ENCODE assay signal across 16 cellular contexts in genomic region chr13:42078113-42078769, GRCh38. TPM values are rescaled to one million over a fixed set of nuclear protein-coding genes. Genes with fewer than 3 reads are reported as not detected.
DNase-seq lines count a peak whose midpoint lies in the region; ATAC-seq and TF ChIP-seq lines count a peak whose summit lies in the region.
"Had no signal": no experiment of that assay in that cellular context is flagged by ENCODE, and none has a peak within 500 bp of the region (broad histone marks: within the 10 kb centered on the region; RNA-seq: fewer than 3 reads in every experiment).

No MANE protein-coding gene starts in this region.

- H3K9me3 Mint-ChIP-seq in mesothelial cell of epicardium: peaks cover 16% of the 10 kb centered on the region
- no peaks in the 10 kb centered on the region for H3K9me3 Mint-ChIP-seq in activated naive CD4-positive, alpha-beta T cell treated with anti-CD3 and anti-CD28 coated beads, Interleukin-2, amount 10 ng/mL, durations not matched to agents 7 days and 5 days

- H3K4me1 Mint-ChIP-seq in mesothelial cell of epicardium: peaks cover 23% of the 10 kb centered on the region
- no peaks in the 10 kb centered on the region for H3K4me1 Mint-ChIP-seq in activated naive CD4-positive, alpha-beta T cell treated with anti-CD3 and anti-CD28 coated beads, Interleukin-2, amount 10 ng/mL, durations not matched to agents 7 days and 5 days

- peaks cover 11% of the 10 kb centered on the region for H3K36me3 Mint-ChIP-seq in mesothelial cell of epicardium
- peaks cover 15% of the 10 kb centered on the region for H3K36me3 Mint-ChIP-seq in activated naive CD4-positive, alpha-beta T cell treated with anti-CD3 and anti-CD28 coated beads, Interleukin-2, amount 10 ng/mL, durations not matched to agents 7 days and 5 days

- H3K4me3 Mint-ChIP-seq in mesothelial cell of epicardium: no peak overlapping the region
- no peak overlapping the region for H3K4me3 Mint-ChIP-seq in activated naive CD4-positive, alpha-beta T cell treated with anti-CD3 and anti-CD28 coated beads, Interleukin-2, amount 10 ng/mL, durations not matched to agents 7 days and 5 days
- H3K4me3 Mint-ChIP-seq: dendritic cell treated with granulocyte-macrophage colony-stimulating factor and Interleukin-4, amounts not matched to agents 40 ng/mL and 50 ng/mL, for 4 days had no signal

- no peaks in the 10 kb centered on the region for H3K27me3 Mint-ChIP-seq in mesothelial cell of epicardium (ENCODE audit: low read depth)
- H3K27me3 Mint-ChIP-seq in activated naive CD4-positive, alpha-beta T cell treated with anti-CD3 and anti-CD28 coated beads, Interleukin-2, amount 10 ng/mL, durations not matched to agents 7 days and 5 days: no peaks in the 10 kb centered on the region
- H3K27me3 Mint-ChIP-seq: dendritic cell treated with granulocyte-macrophage colony-stimulating factor and Interleukin-4, amounts not matched to agents 40 ng/mL and 50 ng/mL, for 4 days had no signal

- no peaks in the 10 kb centered on the region for H3K4me1 ChIP-seq in SJCRH30
- H3K4me1 ChIP-seq: esophagus squamous epithelium had no signal

- peak; percentile 15 for DNase-seq in HuH-7 (ENCODE audit: low spot score)
- DNase-seq in dorsolateral prefrontal cortex: peak in 1 of 10 donors; percentile 38
- no peak for DNase-seq in mesothelial cell of epicardium (ENCODE audit: low spot score in 2 of 2, unreplicated experiment in 2 of 2)
- DNase-seq in SJCRH30: no peak
- no peak for DNase-seq in activated naive CD4-positive, alpha-beta T cell treated with anti-CD3 and anti-CD28 coated beads, Interleukin-2, amount 10 ng/mL, durations not matched to agents 7 days and 5 days
- DNase-seq: activated gamma-delta T cell; esophagus squamous epithelium; HCEC 1CT; NCI-H2029 treated with DMSO at 0.1 percent for 48 hours; NCI-H748 treated with DMSO at 0.1 percent for 48 hours; stimulated activated naive CD8-positive, alpha-beta T cell treated with anti-CD3 and anti-CD28 coated beads, Interleukin-15, Interleukin-2, amounts not matched to agents 100 U/mL and 50 U/mL, for 24 hours had no signal

- intact Hi-C loops in dorsolateral prefrontal cortex (cut with DNase I): no loop called here

- H3K36me3 ChIP-seq in SJCRH30: no peaks in the 10 kb centered on the region

- ATAC-seq in HG02642 (IDR thresholded peaks at IDR 0.05; ENCODE audit: poor library complexity, unreplicated experiment) (no peak), HG02852 (IDR thresholded peaks at IDR 0.05; ENCODE audit: unreplicated experiment) (no peak)
- ATAC-seq: stimulated activated naive CD8-positive, alpha-beta T cell treated with anti-CD3 and anti-CD28 coated beads, Interleukin-15, Interleukin-2, amounts not matched to agents 100 U/mL and 50 U/mL, for 24 hours had no signal

- TF ChIP-seq CTCF in C4-2B (conservative IDR thresholded peaks at IDR 0.05) (peak; percentile 8; the same call in 1 of the 2 replicates), dorsolateral prefrontal cortex (IDR thresholded peaks at IDR 0.05 in 54 of 56, conservative IDR thresholded peaks at IDR 0.05 in 2 of 56; ENCODE audit: low read depth in 1 of 56, partially characterized antibody in 56 of 56) (peak in 40 of 56 donors; percentile 5 to 64 (median 33)), mesothelial cell of epicardium (IDR thresholded peaks at IDR 0.05; ENCODE audit: unreplicated experiment) (no peak)

- CTCF ChIA-PET in activated naive CD4-positive, alpha-beta T cell treated with anti-CD3 and anti-CD28 coated beads, Interleukin-2, amount 10 ng/mL, durations not matched to agents 7 days and 5 days (lab: Charles Lee): no interaction called here

- H3K27me3 ChIP-seq in dorsolateral prefrontal cortex (no peaks in the 10 kb centered on the region), SJCRH30 (no peaks in the 10 kb centered on the region)
- H3K27me3 ChIP-seq: esophagus squamous epithelium had no signal

- peak overlapping the region; percentile 57 for H3K27ac Mint-ChIP-seq in mesothelial cell of epicardium
- no peak overlapping the region for H3K27ac Mint-ChIP-seq in activated naive CD4-positive, alpha-beta T cell treated with anti-CD3 and anti-CD28 coated beads, Interleukin-2, amount 10 ng/mL, durations not matched to agents 7 days and 5 days
- H3K27ac Mint-ChIP-seq: dendritic cell treated with granulocyte-macrophage colony-stimulating factor and Interleukin-4, amounts not matched to agents 40 ng/mL and 50 ng/mL, for 4 days had no signal

- H3K27ac ChIP-seq in C4-2B: no peak overlapping the region
- no peak overlapping the region for H3K27ac ChIP-seq in dorsolateral prefrontal cortex
- H3K27ac ChIP-seq in SJCRH30: no peak overlapping the region
- H3K27ac ChIP-seq: esophagus squamous epithelium had no signal

- no peaks in the 10 kb centered on the region for H3K9me3 ChIP-seq in SJCRH30 (replicated peaks)
- H3K9me3 ChIP-seq: esophagus squamous epithelium had no signal

- H3K4me3 ChIP-seq in dorsolateral prefrontal cortex (no peak overlapping the region), SJCRH30 (no peak overlapping the region)
- H3K4me3 ChIP-seq: esophagus squamous epithelium, smooth muscle cell had no signal

RNA-seq across cellular contexts. Expression of gene DGKH, which starts 29.8 kb away (rescaled TPM):
- 10 to 100 TPM; 15.4 to 45.9 (median 29.1) TPM for total RNA-seq in dorsolateral prefrontal cortex
- 9.2 to 10.0 TPM (median 9.7 TPM) in 3 replicates for total RNA-seq in mesothelial cell of epicardium
- total RNA-seq in SJCRH30 (2014; rRNA removed; shearing (Covaris generic)): 5.9 and 8.6 TPM in 2 replicates
